In genomic region chr6:90907931-90908655, GRCh38 we compare ENCODE assay signal across 18 cellular contexts.
DNase-seq lines count a peak whose midpoint lies in the region; ATAC-seq, FAIRE-seq and TF ChIP-seq lines count a peak whose summit lies in the region.
"Had no signal": no experiment of that assay in that cellular context is flagged by ENCODE, and none has a peak within 500 bp of the region (broad histone marks: within the 10 kb centered on the region; RNA-seq: fewer than 3 reads in every experiment).

No MANE protein-coding gene starts in this region.

- no peaks in the 10 kb centered on the region for H3K9me3 Mint-ChIP-seq in endodermal cell
- H3K9me3 Mint-ChIP-seq: CD4-positive, alpha-beta T cell; T-helper 1 cell treated with Interleukin-12 subunit alpha and Interleukin-12 subunit beta and Interleukin-4 antibody, amounts not matched to agents 30 μg/mL and 1 μg/mL, for 36 hours had no signal

- no peaks in the 10 kb centered on the region for H4K20me1 ChIP-seq in keratinocyte (ENCODE audit: control insufficient read depth, extremely low read depth, insufficient read depth, low read length)

- ATAC-seq in GM18867 (IDR thresholded peaks at IDR 0.05; ENCODE audit: unreplicated experiment) (peak; percentile 80), RWPE2 (ENCODE audit: low read depth) (peak; percentile 82)
- ATAC-seq: SK-N-SH treated with all-trans-retinoic acid at 6 μM for 48 hours had no signal

- no peak overlapping the region for H3K27ac Mint-ChIP-seq in endodermal cell
- H3K27ac Mint-ChIP-seq: B cell; CD4-positive, alpha-beta T cell; T-helper 1 cell treated with Interleukin-12 subunit alpha and Interleukin-12 subunit beta and Interleukin-4 antibody, amounts not matched to agents 30 μg/mL and 1 μg/mL, for 36 hours had no signal

- no peaks in the 10 kb centered on the region for H3K79me2 ChIP-seq in keratinocyte (ENCODE audit: control insufficient read depth, insufficient read depth, low read length)

- TF ChIP-seq CTCF in RWPE2 (IDR thresholded peaks at IDR 0.05; ENCODE audit: poor library complexity, severe bottlenecking) (no peak), keratinocyte (optimal IDR thresholded peaks at IDR 0.05 in 1 of 3, IDR thresholded peaks at IDR 0.05 in 1 of 3, conservative IDR thresholded peaks at IDR 0.05 in 1 of 3; ENCODE audit: extremely low read depth in 1 of 3, insufficient read depth in 2 of 3, low read length in 3 of 3) (no peak), endodermal cell (conservative IDR thresholded peaks at IDR 0.05) (no peak)

- H2AFZ ChIP-seq in keratinocyte (ENCODE audit: control insufficient read depth, low read length) = peak overlapping the region; percentile 68

- peaks cover 5% of the 10 kb centered on the region for H3K4me1 Mint-ChIP-seq in endodermal cell
- H3K4me1 Mint-ChIP-seq: B cell had no signal

- no peaks in the 10 kb centered on the region for H3K9me1 ChIP-seq in keratinocyte (ENCODE audit: control insufficient read depth, extremely low read depth, insufficient read depth, low read length)

- H3K27ac ChIP-seq in RWPE2 (ENCODE audit: poor library complexity, severe bottlenecking) (peak overlapping the region; percentile 43), keratinocyte (ENCODE audit: control insufficient read depth, insufficient read depth, low read length) (no peak overlapping the region), endodermal cell (ENCODE audit: low read depth, low read length) (no peak overlapping the region)

- no peaks in the 10 kb centered on the region for H3K9me3 ChIP-seq in RWPE2 (ENCODE audit: severe bottlenecking)
- H3K9me3 ChIP-seq in keratinocyte (ENCODE audit: control insufficient read depth, low read depth, low read length) = no peaks in the 10 kb centered on the region
- no peaks in the 10 kb centered on the region for H3K9me3 ChIP-seq in endodermal cell (ENCODE audit: control insufficient read depth, low read length)
- H3K9me3 ChIP-seq: HAP-1 had no signal

- peak; percentile 97 for FAIRE-seq in keratinocyte (lab: Jason Lieb, UNC)

- H3K9ac ChIP-seq in keratinocyte (ENCODE audit: control insufficient read depth, extremely low read depth, insufficient read depth, low read length) (no peak overlapping the region), endodermal cell (ENCODE audit: extremely low read depth, low read length, poor library complexity, severe bottlenecking) (no peak overlapping the region)

- H3K36me3 ChIP-seq in RWPE2 (ENCODE audit: low read depth) = no peaks in the 10 kb centered on the region
- no peaks in the 10 kb centered on the region for H3K36me3 ChIP-seq in keratinocyte (ENCODE audit: control insufficient read depth in 2 of 2, extremely low read depth in 1 of 2, insufficient read depth in 2 of 2, low read length in 2 of 2)
- no peaks in the 10 kb centered on the region for H3K36me3 ChIP-seq in endodermal cell (ENCODE audit: control insufficient read depth, insufficient read depth, low read length)
- H3K36me3 ChIP-seq: HAP-1 had no signal

- H3K27me3 ChIP-seq in RWPE2 (ENCODE audit: insufficient read depth, poor library complexity, severe bottlenecking) (no peaks in the 10 kb centered on the region), keratinocyte (ENCODE audit: control insufficient read depth, extremely low read depth, insufficient read depth, low read length) (no peaks in the 10 kb centered on the region), endodermal cell (ENCODE audit: control insufficient read depth, insufficient read depth, low read length, poor library complexity, severe bottlenecking) (no peaks in the 10 kb centered on the region)

- peak overlapping the region; percentile 28 for H3K4me2 ChIP-seq in keratinocyte (ENCODE audit: control insufficient read depth, extremely low read depth, insufficient read depth, low read depth, low read length)

- H3K4me3 ChIP-seq in RWPE2 (ENCODE audit: severe bottlenecking) (no peak overlapping the region), keratinocyte (ENCODE audit: control insufficient read depth in 2 of 3, extremely low read depth in 1 of 3, insufficient read depth in 2 of 3, low read depth in 1 of 3, low read length in 3 of 3) (no peak overlapping the region), endodermal cell (ENCODE audit: low read length) (no peak overlapping the region)
- H3K4me3 ChIP-seq: HAP-1 had no signal

- WGBS in endodermal cell (ENCODE audit: insufficient coverage in 1 of 2, insufficient read length in 1 of 2), 2 experiments = 80 to 93% methylated on average over 2 to 4 of the region's 4 CpGs

- in situ Hi-C loops in Caki2 (cut with HindIII; ENCODE audit: low pct_unique_long_range_greater_than_20kb, low sequenced_read_pairs) = no loop called here

- H3K4me1 ChIP-seq in RWPE2 (ENCODE audit: insufficient read depth, poor library complexity, severe bottlenecking) (peaks cover 13% of the 10 kb centered on the region), keratinocyte (ENCODE audit: control insufficient read depth, extremely low read depth, insufficient read depth, low read length) (peaks cover 13% of the 10 kb centered on the region), endodermal cell (ENCODE audit: control insufficient read depth, insufficient read depth, low read length) (no peaks in the 10 kb centered on the region)

- no peak overlapping the region for H3K4me3 Mint-ChIP-seq in endodermal cell
- H3K4me3 Mint-ChIP-seq: B cell; CD4-positive, alpha-beta T cell; T-helper 1 cell treated with Interleukin-12 subunit alpha and Interleukin-12 subunit beta and Interleukin-4 antibody, amounts not matched to agents 30 μg/mL and 1 μg/mL, for 36 hours had no signal

- dilution Hi-C loops in keratinocyte (cut with MboI; ENCODE audit: extremely low pct_ligation_motif_present, low sequenced_read_pairs) = no loop called here

- H3K36me3 Mint-ChIP-seq in endodermal cell (ENCODE audit: low read depth) = no peaks in the 10 kb centered on the region

- H3K27me3 Mint-ChIP-seq in endodermal cell (ENCODE audit: insufficient read depth) = peaks cover 4% of the 10 kb centered on the region
- H3K27me3 Mint-ChIP-seq: B cell had no signal

- DNase-seq in Caki2 (ENCODE audit: low read depth) = peak; percentile 1
- DNase-seq in RWPE2 (ENCODE audit: low spot score) = no peak
- peak; percentile 64 for DNase-seq in keratinocyte (ENCODE audit: low read depth, low spot score)
- DNase-seq in activated CD4-positive, alpha-beta T cell treated with anti-CD3 and anti-CD28 coated beads, Interleukin-2, amount 50 U/mL, for 1 hour = no peak
- no peak for DNase-seq in stimulated activated CD4-positive, alpha-beta T cell treated with anti-CD3 and anti-CD28 coated beads, Interleukin-4, amount 100 ng/mL, for 4 hours
- no peak for DNase-seq in endodermal cell
- DNase-seq: CD4-positive, alpha-beta T cell; Kasumi-1; NCI-H1417 treated with DMSO at 0.1 percent for 48 hours; NCI-H2029; NCI-H2227 treated with DMSO at 0.1 percent for 48 hours; NCI-H526; SHP77 had no signal

Comparison
In these comparisons a context has a peak if more than half of its experiments do, and no peak if none do; other contexts are left out.
1. DNase-seq: peak in Caki2 (single experiment) and keratinocyte (single experiment); none in RWPE2 (single experiment), activated CD4-positive, alpha-beta T cell treated with anti-CD3 and anti-CD28 coated beads, Interleukin-2, amount 50 U/mL, for 1 hour (single experiment), stimulated activated CD4-positive, alpha-beta T cell treated with anti-CD3 and anti-CD28 coated beads, Interleukin-4, amount 100 ng/mL, for 4 hours (0 of 2) and endodermal cell (single experiment).